Comparison of ENCODE assay signal across 27 cellular contexts in the genomic region with DNA sequence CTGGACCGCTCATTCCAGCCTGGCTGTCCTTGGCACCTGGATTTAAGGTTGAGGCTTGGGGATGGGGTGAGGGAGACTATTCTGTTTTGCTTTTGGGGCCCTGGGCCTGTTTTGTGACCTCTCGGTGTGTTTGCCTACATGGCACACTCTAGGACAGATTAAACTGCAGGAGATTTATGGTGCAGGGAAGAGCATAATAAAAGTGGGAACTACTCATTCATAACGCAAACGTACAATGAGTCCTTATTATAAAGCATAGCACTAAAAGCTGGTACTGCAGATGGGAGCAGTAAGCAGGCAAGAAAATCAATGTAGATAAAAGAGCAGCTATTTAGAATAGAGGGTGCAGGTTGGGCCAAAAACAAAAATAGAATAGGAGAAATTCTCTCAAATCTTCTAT.
"Had no signal": no experiment of that assay in that cellular context is flagged by ENCODE, and none has a peak within 500 bp of the region (broad histone marks: within the 10 kb centered on the region; RNA-seq: fewer than 3 reads in every experiment).

No MANE protein-coding gene starts in this region.

- H3K27ac Mint-ChIP-seq: activated CD8-positive, alpha-beta T cell treated with anti-CD3 and anti-CD28 coated beads for 36 hours; activated naive CD8-positive, alpha-beta T cell; activated T-helper 17 cell treated with anti-CD3 and anti-CD28 coated beads, Interleukin-2, amount 50 U/mL, for 72 hours; dendritic cell treated with granulocyte-macrophage colony-stimulating factor and Interleukin-4, amounts not matched to agents 40 ng/mL and 50 ng/mL, for 4 days; endodermal cell had no signal

- H3K36me3 Mint-ChIP-seq: activated naive CD8-positive, alpha-beta T cell had no signal

- DNase-seq: activated CD4-positive, alpha-beta T cell treated with anti-CD3 and anti-CD28 coated beads for 4 hours; activated CD4-positive, alpha-beta T cell treated with anti-CD3 and anti-CD28 coated beads, Interleukin-2, amount 50 U/mL, for 1 hour; activated CD4-positive, alpha-beta T cell treated with anti-CD3 and anti-CD28 coated beads, Interleukin-2, amount 50 U/mL, for 48 hours; activated CD4-positive, CD25-positive, alpha-beta regulatory T cell; activated CD4-positive, CD25-positive, alpha-beta regulatory T cell treated with anti-CD3 and anti-CD28 coated beads, Interleukin-2, amount 50 U/mL, for 72 hours; activated CD8-positive, alpha-beta memory T cell treated with anti-CD3 and anti-CD28 coated beads for 24 hours; activated CD8-positive, alpha-beta T cell treated with anti-CD3 and anti-CD28 coated beads for 36 hours; activated effector memory CD4-positive, alpha-beta T cell treated with Interleukin-2 at 50 U/mL for 16 hours; activated gamma-delta T cell treated with Interleukin-2 at 50 U/mL for 16 hours; activated naive CD4-positive, alpha-beta T cell treated with anti-CD3 and anti-CD28 coated beads, Interleukin-2, amount 50 U/mL, for 16 hours; activated naive CD4-positive, alpha-beta T cell treated with Interleukin-2 at 50 U/mL for 16 hours; activated T-cell treated with anti-CD3 and anti-CD28 coated beads, Interleukin-2, amount 50 U/mL, for 4 hours; amniotic stem cell; anterior cingulate cortex; brain microvascular endothelial cell; dorsolateral prefrontal cortex; effector memory CD4-positive, alpha-beta T cell; foreskin fibroblast; glutamatergic neuron; heart left ventricle; T-helper 2 cell had no signal

- ATAC-seq: activated CD8-positive, alpha-beta T cell treated with anti-CD3 and anti-CD28 coated beads for 36 hours; activated T-cell treated with anti-CD3 and anti-CD28 coated beads, Interleukin-2, amount 50 U/mL, for 4 hours; activated T-helper 17 cell treated with anti-CD3 and anti-CD28 coated beads, Interleukin-2, amount 50 U/mL, for 72 hours; esophagus mucosa; heart left ventricle had no signal

- H3K9me3 Mint-ChIP-seq: activated CD8-positive, alpha-beta T cell treated with anti-CD3 and anti-CD28 coated beads for 36 hours; activated T-cell treated with anti-CD3 and anti-CD28 coated beads, Interleukin-2, amount 50 U/mL, for 4 hours; activated T-helper 17 cell treated with anti-CD3 and anti-CD28 coated beads, Interleukin-2, amount 50 U/mL, for 72 hours; central memory CD8-positive, alpha-beta T cell; dendritic cell treated with granulocyte-macrophage colony-stimulating factor and Interleukin-4, amounts not matched to agents 40 ng/mL and 50 ng/mL, for 4 days had no signal

- H3K4me3 Mint-ChIP-seq: activated CD8-positive, alpha-beta T cell treated with anti-CD3 and anti-CD28 coated beads for 36 hours; activated naive CD8-positive, alpha-beta T cell; activated T-cell treated with anti-CD3 and anti-CD28 coated beads, Interleukin-2, amount 50 U/mL, for 4 hours; activated T-helper 17 cell treated with anti-CD3 and anti-CD28 coated beads, Interleukin-2, amount 50 U/mL, for 72 hours; central memory CD8-positive, alpha-beta T cell; dendritic cell treated with granulocyte-macrophage colony-stimulating factor and Interleukin-4, amounts not matched to agents 40 ng/mL and 50 ng/mL, for 4 days; endodermal cell had no signal

- H3K27me3 Mint-ChIP-seq: dendritic cell treated with granulocyte-macrophage colony-stimulating factor and Interleukin-4, amounts not matched to agents 40 ng/mL and 50 ng/mL, for 4 days had no signal

- H3K4me1 Mint-ChIP-seq: activated T-helper 17 cell treated with anti-CD3 and anti-CD28 coated beads, Interleukin-2, amount 50 U/mL, for 72 hours; central memory CD8-positive, alpha-beta T cell had no signal
